In genomic region chr14:79791055-79791732, GRCh38 we compare ENCODE assay signal across 18 cellular contexts.
DNase-seq lines count a peak whose midpoint lies in the region; ATAC-seq, FAIRE-seq and TF ChIP-seq lines count a peak whose summit lies in the region.
"Had no signal": no experiment of that assay in that cellular context is flagged by ENCODE, and none has a peak within 500 bp of the region (broad histone marks: within the 10 kb centered on the region; RNA-seq: fewer than 3 reads in every experiment).

No MANE protein-coding gene starts in this region.

- no peak overlapping the region for H3K27ac Mint-ChIP-seq in WTC11
- H3K27ac Mint-ChIP-seq: CD8-positive, alpha-beta memory T cell; GM23338 had no signal

- H3K9me3 ChIP-seq in kidney (ENCODE audit: control insufficient read depth in 1 of 2, low read length in 2 of 2), result no peaks in the 10 kb centered on the region
- H3K9me3 ChIP-seq in WERI-Rb-1 (ENCODE audit: severe bottlenecking), result no peaks in the 10 kb centered on the region
- H3K9me3 ChIP-seq: Caco-2, HAP-1 had no signal

- peaks cover 35% of the 10 kb centered on the region for H3K9me3 Mint-ChIP-seq in WTC11

- H3K36me3 Mint-ChIP-seq in WTC11, result peaks cover 18% of the 10 kb centered on the region
- H3K36me3 Mint-ChIP-seq: CD8-positive, alpha-beta memory T cell had no signal

- H3K4me3 ChIP-seq in kidney (ENCODE audit: low read length in 2 of 2) (no peak overlapping the region), WERI-Rb-1 (ENCODE audit: low read depth, low read length) (no peak overlapping the region)
- H3K4me3 ChIP-seq: BLaER1, GM23338, HAP-1 had no signal

- ATAC-seq in WTC11 (no peak), HG03135 (IDR thresholded peaks at IDR 0.05; ENCODE audit: unreplicated experiment) (no peak)
- ATAC-seq: GM23338 had no signal

- no peaks in the 10 kb centered on the region for H3K36me3 ChIP-seq in kidney (ENCODE audit: control insufficient read depth in 1 of 2, insufficient read depth in 2 of 2, low read length in 2 of 2)
- no peaks in the 10 kb centered on the region for H3K36me3 ChIP-seq in WERI-Rb-1
- H3K36me3 ChIP-seq: BLaER1, HAP-1 had no signal

- no peak overlapping the region for H3K9ac ChIP-seq in kidney (ENCODE audit: low read length in 2 of 2)
- H3K9ac ChIP-seq: BLaER1 had no signal

- H3K4me1 ChIP-seq in kidney (ENCODE audit: control insufficient read depth in 1 of 2, insufficient read depth in 1 of 2, low read depth in 1 of 2, low read length in 2 of 2), result no peaks in the 10 kb centered on the region
- H3K4me1 ChIP-seq: Caco-2, HAP-1 had no signal

- H3K4me1 Mint-ChIP-seq in WTC11, result peaks cover 8% of the 10 kb centered on the region
- H3K4me1 Mint-ChIP-seq: CD8-positive, alpha-beta memory T cell had no signal

- TF ChIP-seq CTCF in WTC11 (IDR thresholded peaks at IDR 0.05), result no peak
- TF ChIP-seq CTCF in kidney (IDR thresholded peaks at IDR 0.05; ENCODE audit: borderline replicate concordance, extremely low read depth, insufficient read depth), result no peak
- TF ChIP-seq CTCF in WERI-Rb-1 (IDR thresholded peaks at IDR 0.05; ENCODE audit: low read depth, low read length), result no peak

- FAIRE-seq in G401.6 (lab: Jason Lieb, UNC), result peak; percentile 89
- FAIRE-seq in kidney (lab: Jason Lieb, UNC), result peak; percentile 78
- FAIRE-seq: GM12892 had no signal

- H3K27me3 ChIP-seq in WERI-Rb-1 (ENCODE audit: insufficient read depth, low read depth, severe bottlenecking), result no peaks in the 10 kb centered on the region
- H3K27me3 ChIP-seq: BLaER1 had no signal

- POLR2A ChIA-PET in WTC11 (lab: Charles Lee), result no interaction called here

- no peak overlapping the region for H3K27ac ChIP-seq in kidney (ENCODE audit: low read depth in 2 of 2, low read length in 2 of 2)
- H3K27ac ChIP-seq in WERI-Rb-1, result no peak overlapping the region
- H3K27ac ChIP-seq: 22Rv1 had no signal

- H3K4me3 Mint-ChIP-seq in WTC11, result no peak overlapping the region
- H3K4me3 Mint-ChIP-seq: CD8-positive, alpha-beta memory T cell; GM23338 had no signal

- H3K27me3 Mint-ChIP-seq in WTC11 (ENCODE audit: low read depth), result no peaks in the 10 kb centered on the region
- H3K27me3 Mint-ChIP-seq: CD8-positive, alpha-beta memory T cell had no signal

- intact Hi-C loops in kidney (cut with DNase I), result no loop called here

- CTCF ChIA-PET in WTC11 (lab: Charles Lee), result no interaction called here

- peak; percentile 3 for DNase-seq in DMS 273 (lab: John Stamatoyannopoulos, UW; ENCODE audit: unreplicated experiment)
- no peak for DNase-seq in DMS 273 treated with DMSO at 0.1 percent for 48 hours (lab: John Stamatoyannopoulos, UW)
- DNase-seq in WTC11 (ENCODE audit: low spot score), result no peak
- no peak for DNase-seq in kidney
- no peak for DNase-seq in effector CD8-positive, alpha-beta T cell (lab: John Stamatoyannopoulos, UW)
- no peak for DNase-seq in WERI-Rb-1
- DNase-seq: AML-193; Caco-2; CD8-positive, alpha-beta memory T cell; DMS79; GDM1 had no signal

TF ChIP-seq in WTC11, 78 proteins besides CTCF, POLR2A, EP300 and RAD21:
- TF ChIP-seq TCF7 (CRISPR knock-in tag; IDR thresholded peaks at IDR 0.05; ENCODE audit: low read depth) (no peak), PRDM15 (CRISPR knock-in tag; IDR thresholded peaks at IDR 0.05) (no peak), HMGA2 (CRISPR knock-in tag; IDR thresholded peaks at IDR 0.05) (peak; percentile 93; the same call in 1 of the 2 replicates), CREB1 (CRISPR knock-in tag; IDR thresholded peaks at IDR 0.05) (no peak)
